In genomic region chr13:97621631-97622030, GRCh38 we compare ENCODE assay signal across 20 cellular contexts.
"Had no signal": no experiment of that assay in that cellular context is flagged by ENCODE, and none has a peak within 500 bp of the region (broad histone marks: within the 10 kb centered on the region; RNA-seq: fewer than 3 reads in every experiment).

No MANE protein-coding gene starts in this region.

- H3K4me1 Mint-ChIP-seq: activated CD4-positive, alpha-beta T cell treated with anti-CD3 and anti-CD28 coated beads, Interleukin-2, amount 10 ng/mL, durations not matched to agents 7 days and 5 days; activated CD8-positive, alpha-beta memory T cell treated with anti-CD3 and anti-CD28 coated beads, Interleukin-2, amount 10 ng/mL, durations not matched to agents 7 days and 5 days; naive B cell; stimulated activated naive CD8-positive, alpha-beta T cell treated with anti-CD3 and anti-CD28 coated beads, Interleukin-15, amount 100 ng/mL, for 72 hours had no signal

- DNase-seq: activated CD4-positive, alpha-beta T cell treated with anti-CD3 and anti-CD28 coated beads, Interleukin-2, amount 10 ng/mL, durations not matched to agents 7 days and 5 days; activated CD4-positive, CD25-positive, alpha-beta regulatory T cell treated with anti-CD3 and anti-CD28 coated beads, Interleukin-2, amount 50 U/mL, for 72 hours; activated CD8-positive, alpha-beta memory T cell treated with anti-CD3 and anti-CD28 coated beads, Interleukin-2, amount 10 ng/mL, durations not matched to agents 7 days and 5 days; activated CD8-positive, alpha-beta T cell treated with anti-CD3 and anti-CD28 coated beads for 36 hours; activated gamma-delta T cell; activated naive CD4-positive, alpha-beta T cell treated with anti-CD3 and anti-CD28 coated beads, Interleukin-2, amount 50 U/mL, for 16 hours; activated T-cell treated with anti-CD3 and anti-CD28 coated beads for 4 hours; anterior cingulate cortex; body of pancreas; effector CD8-positive, alpha-beta T cell; hippocampal formation; mesenchymal stem cell; naive B cell; stimulated activated CD4-positive, alpha-beta T cell treated with anti-CD3 and anti-CD28 coated beads, Interleukin-4, amount 100 ng/mL, for 4 hours; stimulated activated naive CD8-positive, alpha-beta T cell treated with anti-CD3 and anti-CD28 coated beads, Interleukin-15, amount 100 ng/mL, for 72 hours; uterus had no signal

- H3K9me3 Mint-ChIP-seq: activated CD4-positive, alpha-beta T cell treated with anti-CD3 and anti-CD28 coated beads, Interleukin-2, amount 10 ng/mL, durations not matched to agents 7 days and 5 days; activated CD8-positive, alpha-beta T cell treated with anti-CD3 and anti-CD28 coated beads for 36 hours; activated T-helper 1 cell treated with anti-CD3 and anti-CD28 coated beads, Interleukin-12 subunit alpha, Interleukin-12 subunit beta, Interleukin-2, Interleukin-4 antibody, amounts not matched to agents 30 ng/mL and 10 ng/mL and 1 ng/mL, durations not matched to agents 14 hours and 24 hours and 36 hours; stimulated activated naive CD8-positive, alpha-beta T cell treated with anti-CD3 and anti-CD28 coated beads, Interleukin-15, amount 100 ng/mL, for 72 hours had no signal

- H3K36me3 Mint-ChIP-seq: activated CD8-positive, alpha-beta memory T cell treated with anti-CD3 and anti-CD28 coated beads, Interleukin-2, amount 10 ng/mL, durations not matched to agents 7 days and 5 days; naive B cell had no signal

- H3K4me3 Mint-ChIP-seq: activated CD4-positive, alpha-beta T cell treated with anti-CD3 and anti-CD28 coated beads, Interleukin-2, amount 10 ng/mL, durations not matched to agents 7 days and 5 days; activated CD8-positive, alpha-beta memory T cell treated with anti-CD3 and anti-CD28 coated beads, Interleukin-2, amount 10 ng/mL, durations not matched to agents 7 days and 5 days; activated CD8-positive, alpha-beta T cell treated with anti-CD3 and anti-CD28 coated beads for 36 hours; activated T-helper 1 cell treated with anti-CD3 and anti-CD28 coated beads, Interleukin-12 subunit alpha, Interleukin-12 subunit beta, Interleukin-2, Interleukin-4 antibody, amounts not matched to agents 30 ng/mL and 10 ng/mL and 1 ng/mL, durations not matched to agents 14 hours and 24 hours and 36 hours; naive B cell; stimulated activated naive CD8-positive, alpha-beta T cell treated with anti-CD3 and anti-CD28 coated beads, Interleukin-15, amount 100 ng/mL, for 72 hours had no signal

- ATAC-seq: activated CD8-positive, alpha-beta memory T cell treated with anti-CD3 and anti-CD28 coated beads, Interleukin-2, amount 10 ng/mL, durations not matched to agents 7 days and 5 days; activated CD8-positive, alpha-beta T cell treated with anti-CD3 and anti-CD28 coated beads for 36 hours; body of pancreas; esophagus mucosa; stimulated activated naive CD8-positive, alpha-beta T cell treated with anti-CD3 and anti-CD28 coated beads, Interleukin-15, amount 100 ng/mL, for 72 hours had no signal

- FAIRE-seq: kidney had no signal

- H3K27ac Mint-ChIP-seq: activated CD4-positive, alpha-beta T cell treated with anti-CD3 and anti-CD28 coated beads, Interleukin-2, amount 10 ng/mL, durations not matched to agents 7 days and 5 days; activated CD8-positive, alpha-beta memory T cell treated with anti-CD3 and anti-CD28 coated beads, Interleukin-2, amount 10 ng/mL, durations not matched to agents 7 days and 5 days; activated CD8-positive, alpha-beta T cell treated with anti-CD3 and anti-CD28 coated beads for 36 hours; activated T-helper 1 cell treated with anti-CD3 and anti-CD28 coated beads, Interleukin-12 subunit alpha, Interleukin-12 subunit beta, Interleukin-2, Interleukin-4 antibody, amounts not matched to agents 30 ng/mL and 10 ng/mL and 1 ng/mL, durations not matched to agents 14 hours and 24 hours and 36 hours; progenitor cell of endocrine pancreas; stimulated activated naive CD8-positive, alpha-beta T cell treated with anti-CD3 and anti-CD28 coated beads, Interleukin-15, amount 100 ng/mL, for 72 hours had no signal
